ENCODE assay signal across 2 cellular contexts in the genomic region with DNA sequence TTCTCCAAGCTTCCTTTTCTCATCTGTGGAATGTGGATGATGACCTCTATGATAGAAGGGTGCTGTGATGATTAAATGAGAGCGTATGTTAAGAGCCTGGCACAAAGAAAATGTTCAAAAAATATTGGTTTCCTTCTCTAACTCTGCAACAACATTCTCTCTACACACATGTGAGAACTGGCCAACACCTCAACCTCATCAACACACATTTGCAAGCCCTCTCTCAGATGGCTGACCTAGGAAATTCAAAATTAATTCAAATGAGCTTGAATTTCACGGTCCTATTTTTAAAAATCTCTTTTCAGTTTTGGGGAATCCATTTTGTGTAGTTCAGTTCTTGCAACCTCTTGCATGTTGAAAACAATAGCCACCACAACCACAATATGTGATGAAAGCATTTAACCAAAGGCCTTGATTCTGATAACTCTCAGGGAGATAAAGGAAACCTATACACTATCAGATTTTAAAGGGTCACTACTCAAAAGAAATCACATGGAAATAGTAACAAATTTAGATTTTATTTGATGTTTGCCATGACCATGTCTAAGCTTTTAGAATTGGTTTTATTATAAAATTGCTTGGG.
TF ChIP-seq lines count a peak whose summit lies in the region.

No MANE protein-coding gene starts in this region.

TF ChIP-seq in IMR-90, 13 proteins besides CTCF, POLR2A, EP300 and RAD21:
- TF ChIP-seq RFX5 (IDR thresholded peaks at IDR 0.05; ENCODE audit: low read depth, low read length) (no peak), FOS (IDR thresholded peaks at IDR 0.05; ENCODE audit: low read depth, low read length) (no peak), MAFK (IDR thresholded peaks at IDR 0.05; ENCODE audit: low read depth, low read length) (no peak), CEBPB (IDR thresholded peaks at IDR 0.05; ENCODE audit: low read depth, low read length) (no peak), MXI1 (IDR thresholded peaks at IDR 0.05; ENCODE audit: borderline replicate concordance, low read depth, low read length) (no peak), NFE2L2 (IDR thresholded peaks at IDR 0.05; ENCODE audit: low read depth, low read length) (no peak), CHD1 (IDR thresholded peaks at IDR 0.05; ENCODE audit: low read depth, low read length) (no peak), MAZ (IDR thresholded peaks at IDR 0.05; ENCODE audit: borderline replicate concordance, low read depth, low read length) (no peak), RCOR1 (IDR thresholded peaks at IDR 0.05; ENCODE audit: insufficient replicate concordance, low read length) (no peak), BHLHE40 (IDR thresholded peaks at IDR 0.05; ENCODE audit: low read depth, low read length) (no peak), SMC3 (IDR thresholded peaks at IDR 0.05; ENCODE audit: low read depth, low read length) (no peak)
- TF ChIP-seq, protein P1, sequence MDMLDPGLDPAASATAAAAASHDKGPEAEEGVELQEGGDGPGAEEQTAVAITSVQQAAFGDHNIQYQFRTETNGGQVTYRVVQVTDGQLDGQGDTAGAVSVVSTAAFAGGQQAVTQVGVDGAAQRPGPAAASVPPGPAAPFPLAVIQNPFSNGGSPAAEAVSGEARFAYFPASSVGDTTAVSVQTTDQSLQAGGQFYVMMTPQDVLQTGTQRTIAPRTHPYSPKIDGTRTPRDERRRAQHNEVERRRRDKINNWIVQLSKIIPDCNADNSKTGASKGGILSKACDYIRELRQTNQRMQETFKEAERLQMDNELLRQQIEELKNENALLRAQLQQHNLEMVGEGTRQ (IDR thresholded peaks at IDR 0.05; ENCODE audit: low read depth, low read length) = no peak
- TF ChIP-seq, protein P2, sequence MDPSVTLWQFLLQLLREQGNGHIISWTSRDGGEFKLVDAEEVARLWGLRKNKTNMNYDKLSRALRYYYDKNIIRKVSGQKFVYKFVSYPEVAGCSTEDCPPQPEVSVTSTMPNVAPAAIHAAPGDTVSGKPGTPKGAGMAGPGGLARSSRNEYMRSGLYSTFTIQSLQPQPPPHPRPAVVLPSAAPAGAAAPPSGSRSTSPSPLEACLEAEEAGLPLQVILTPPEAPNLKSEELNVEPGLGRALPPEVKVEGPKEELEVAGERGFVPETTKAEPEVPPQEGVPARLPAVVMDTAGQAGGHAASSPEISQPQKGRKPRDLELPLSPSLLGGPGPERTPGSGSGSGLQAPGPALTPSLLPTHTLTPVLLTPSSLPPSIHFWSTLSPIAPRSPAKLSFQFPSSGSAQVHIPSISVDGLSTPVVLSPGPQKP (IDR thresholded peaks at IDR 0.05; ENCODE audit: borderline replicate concordance, low read depth, low read length) = no peak

TF ChIP-seq in K562, 482 proteins besides CTCF, POLR2A, EP300 and RAD21:
- TF ChIP-seq MCM7 (IDR thresholded peaks at IDR 0.05) (no peak), MAFK (IDR thresholded peaks at IDR 0.05; ENCODE audit: low read length) (no peak), PHF8 (IDR thresholded peaks at IDR 0.05; ENCODE audit: borderline replicate concordance, low read length) (no peak), GTF2E2 (tag; IDR thresholded peaks at IDR 0.05) (0 out of 2 replicates have a peak, but pooled peaks have one; percentile 27), CEBPG (CRISPR knock-in tag; IDR thresholded peaks at IDR 0.05) (no peak), CEBPG (tag; conservative IDR thresholded peaks at IDR 0.05 in 1 of 2, IDR thresholded peaks at IDR 0.05 in 1 of 2) (peak in 1 of 2 experiments; percentile 27; a peak in 1 of 4 replicates)
